9 cellular contexts compared by ENCODE assay signal in genomic region chr9:68599826-68600225, GRCh38. TPM values are rescaled to one million over a fixed set of nuclear protein-coding genes. Genes with fewer than 3 reads are reported as not detected.
"Had no signal": no experiment of that assay in that cellular context is flagged by ENCODE, and none has a peak within 500 bp of the region (broad histone marks: within the 10 kb centered on the region; RNA-seq: fewer than 3 reads in every experiment).

No MANE protein-coding gene starts in this region.

- H3K4me2 ChIP-seq: KMS-11 had no signal

- ATAC-seq: HepG2 had no signal

- H3K9me3 Mint-ChIP-seq: IgD-negative memory B cell had no signal

- H3K27ac ChIP-seq: HL-60, KMS-11 had no signal

- DNase-seq: IMR-90, Karpas-422, KBM-7, KG1 had no signal

- H3K9ac ChIP-seq: KMS-11 had no signal

- FAIRE-seq: HepG2, HTR-8/SVneo had no signal

RNA-seq across cellular contexts. Expression of gene TMEM252, which starts 59.1 kb away (rescaled TPM):
- total RNA-seq: HepG2, IMR-90 had no signal
- polyA plus RNA-seq: HepG2, IgD-negative memory B cell, IMR-90 had no signal
